ENCODE assay signal across 18 cellular contexts in genomic region chr1:56056438-56057312, GRCh38.
DNase-seq lines count a peak whose midpoint lies in the region; ATAC-seq and TF ChIP-seq lines count a peak whose summit lies in the region.
"Had no signal": no experiment of that assay in that cellular context is flagged by ENCODE, and none has a peak within 500 bp of the region (broad histone marks: within the 10 kb centered on the region; RNA-seq: fewer than 3 reads in every experiment).

No MANE protein-coding gene starts in this region.

- no peak overlapping the region for H2AFZ ChIP-seq in fibroblast of lung (ENCODE audit: low read length)

- H3K9me3 ChIP-seq in RWPE2 (ENCODE audit: severe bottlenecking) (no peaks in the 10 kb centered on the region), fibroblast of lung (ENCODE audit: control insufficient read depth, insufficient read depth, low read depth, low read length) (no peaks in the 10 kb centered on the region)
- H3K9me3 ChIP-seq: Peyer's patch, suprapubic skin had no signal

- H3K9ac ChIP-seq in fibroblast of lung (ENCODE audit: insufficient read depth, low read length): no peak overlapping the region

- ATAC-seq in RWPE2 (ENCODE audit: low read depth): peak; percentile 46; the same call in 1 of the 3 replicates

- no peaks in the 10 kb centered on the region for H3K36me3 ChIP-seq in RWPE2 (ENCODE audit: low read depth)
- H3K36me3 ChIP-seq in fibroblast of lung (ENCODE audit: control insufficient read depth, insufficient read depth, low read length): no peaks in the 10 kb centered on the region
- H3K36me3 ChIP-seq: Peyer's patch, suprapubic skin had no signal

- H3K27me3 ChIP-seq in RWPE2 (ENCODE audit: insufficient read depth, poor library complexity, severe bottlenecking): no peaks in the 10 kb centered on the region
- no peaks in the 10 kb centered on the region for H3K27me3 ChIP-seq in fibroblast of lung (ENCODE audit: control insufficient read depth, insufficient read depth, low read length)
- H3K27me3 ChIP-seq: Peyer's patch, suprapubic skin had no signal

- no peaks in the 10 kb centered on the region for H3K79me2 ChIP-seq in fibroblast of lung (ENCODE audit: control insufficient read depth, insufficient read depth, low read length)

- no peak overlapping the region for H3K4me2 ChIP-seq in fibroblast of lung (ENCODE audit: extremely low read depth, insufficient read depth, low read length)

- H4K20me1 ChIP-seq in fibroblast of lung (ENCODE audit: control insufficient read depth, extremely low read depth, insufficient read depth, low read length): no peaks in the 10 kb centered on the region

- H3K4me1 ChIP-seq in RWPE2 (ENCODE audit: insufficient read depth, poor library complexity, severe bottlenecking) (no peaks in the 10 kb centered on the region), fibroblast of lung (ENCODE audit: control insufficient read depth, extremely low read depth, insufficient read depth, low read length) (peaks cover 2% of the 10 kb centered on the region)
- H3K4me1 ChIP-seq: Peyer's patch had no signal

- H3K4me3 ChIP-seq in RWPE2 (ENCODE audit: severe bottlenecking) (no peak overlapping the region), fibroblast of lung (replicated peaks in 1 of 4; ENCODE audit: control extremely low read depth in 1 of 4, insufficient read depth in 1 of 4, low read depth in 3 of 4, low read length in 4 of 4) (no peak overlapping the region), retinal pigment epithelial cell (ENCODE audit: low read length) (no peak overlapping the region)
- H3K4me3 ChIP-seq: Peyer's patch, suprapubic skin had no signal

- TF ChIP-seq CTCF in RWPE2 (IDR thresholded peaks at IDR 0.05; ENCODE audit: poor library complexity, severe bottlenecking): no peak
- no peak for TF ChIP-seq CTCF in fibroblast of lung (conservative IDR thresholded peaks at IDR 0.05 in 1 of 2, IDR thresholded peaks at IDR 0.05 in 1 of 2; ENCODE audit: low read depth in 1 of 2, low read length in 2 of 2)
- TF ChIP-seq CTCF in retinal pigment epithelial cell (conservative IDR thresholded peaks at IDR 0.05; ENCODE audit: low read depth, low read length): no peak

- DNase-seq in GM03348 (ENCODE audit: low spot score) (peak; percentile 58), RWPE2 (ENCODE audit: low spot score) (no peak), fibroblast of lung (ENCODE audit: low read depth in 2 of 2) (peak; percentile 72 to 79), retinal pigment epithelial cell (ENCODE audit: low read depth) (peak; percentile 36), iPS-NIHi7 (ENCODE audit: extremely low spot score) (no peak), germinal center (ENCODE audit: low spot score) (no peak), amniotic stem cell (lab: John Stamatoyannopoulos, UW) (no peak), GOT3 (lab: John Stamatoyannopoulos, UW) (no peak)
- DNase-seq: activated naive CD8-positive, alpha-beta T cell treated with anti-CD3 and anti-CD28 coated beads for 36 hours; DMS153; immature natural killer cell; midbrain; MM.1S; NCI-H2029 treated with DMSO at 0.1 percent for 48 hours; NCI-H69; nucleus accumbens; Peyer's patch had no signal

- H3K27ac ChIP-seq in RWPE2 (ENCODE audit: poor library complexity, severe bottlenecking): no peak overlapping the region
- H3K27ac ChIP-seq in fibroblast of lung (ENCODE audit: insufficient read depth, low read length): no peak overlapping the region
- H3K27ac ChIP-seq: suprapubic skin had no signal

Comparison
In these comparisons a context has a peak if more than half of its experiments do, and no peak if none do; other contexts are left out.
1. DNase-seq: peak in GM03348 (single experiment), fibroblast of lung (2 of 2) and retinal pigment epithelial cell (single experiment); none in RWPE2 (single experiment), iPS-NIHi7 (single experiment), germinal center (single experiment), amniotic stem cell (single experiment) and GOT3 (single experiment).